In genomic region chr16:15770512-15770911, GRCh38 we compare ENCODE assay signal across 17 cellular contexts.
A peak's percentile ranks its signal among the peaks of the same experiment; 100 is the strongest.
DNase-seq lines count a peak whose midpoint lies in the region; ATAC-seq, FAIRE-seq and TF ChIP-seq lines count a peak whose summit lies in the region.
"Had no signal": no experiment of that assay in that cellular context is flagged by ENCODE, and none has a peak within 500 bp of the region (broad histone marks: within the 10 kb centered on the region; RNA-seq: fewer than 3 reads in every experiment).

No MANE protein-coding gene starts in this region.

- dilution Hi-C loops in endothelial cell of umbilical vein (cut with MboI; ENCODE audit: extremely low pct_ligation_motif_present, low sequenced_read_pairs): no loop called here

- H4K20me1 ChIP-seq in GM23248 (ENCODE audit: insufficient read depth) (no peaks in the 10 kb centered on the region), endothelial cell of umbilical vein (replicated peaks; ENCODE audit: control insufficient read depth, extremely low read depth, insufficient read depth, low read length) (no peaks in the 10 kb centered on the region), osteoblast (ENCODE audit: insufficient read depth, low read length) (no peaks in the 10 kb centered on the region)

- H2AFZ ChIP-seq in GM23248 (no peak overlapping the region), endothelial cell of umbilical vein (ENCODE audit: low read depth, low read length) (no peak overlapping the region), osteoblast (ENCODE audit: low read length) (no peak overlapping the region)

- no peaks in the 10 kb centered on the region for H3F3A ChIP-seq in GM23248 (ENCODE audit: insufficient read depth)

- ATAC-seq in A549: peak; percentile 48 to 58; a peak in 3 of 6 replicates

- TF ChIP-seq POLR2A in A549 (IDR thresholded peaks at IDR 0.05; ENCODE audit: low read length) (no peak), endothelial cell of umbilical vein (IDR thresholded peaks at IDR 0.05; ENCODE audit: low read depth, low read length) (no peak)

- H3K4me1 ChIP-seq in A549 (no peaks in the 10 kb centered on the region), GM23248 (ENCODE audit: insufficient read depth) (no peaks in the 10 kb centered on the region), endothelial cell of umbilical vein (ENCODE audit: control insufficient read depth, extremely low read depth, insufficient read depth, low read length) (no peaks in the 10 kb centered on the region), osteoblast (ENCODE audit: insufficient read depth, low read length) (peaks cover 9% of the 10 kb centered on the region)
- H3K4me1 ChIP-seq: right lobe of liver had no signal

- H3K27ac ChIP-seq in A549 (no peak overlapping the region), GM23248 (no peak overlapping the region), endothelial cell of umbilical vein (ENCODE audit: insufficient read depth, low read depth, low read length) (no peak overlapping the region), osteoblast (ENCODE audit: low read depth, low read length) (no peak overlapping the region)
- H3K27ac ChIP-seq: right lobe of liver had no signal

- H3K9me2 ChIP-seq in GM23248 (ENCODE audit: insufficient read depth): no peaks in the 10 kb centered on the region

- TF ChIP-seq EP300 in A549 (IDR thresholded peaks at IDR 0.05): no peak

- no peak for DNase-seq in A549 (ENCODE audit: low read depth in 1 of 2, low spot score in 1 of 2)
- peak; percentile 67 for DNase-seq in GM23248
- DNase-seq in endothelial cell of umbilical vein (ENCODE audit: low read depth, low spot score): peak; percentile 53
- DNase-seq in osteoblast (ENCODE audit: insufficient read length, low spot score, missing footprints): peak; percentile 79
- no peak for DNase-seq in NCI-H1436 treated with DMSO at 0.1 percent for 48 hours (lab: John Stamatoyannopoulos, UW)
- no peak for DNase-seq in iPS-NIHi11 (ENCODE audit: low spot score)
- DNase-seq in NCI-H1105 (lab: John Stamatoyannopoulos, UW): no peak
- DNase-seq in activated naive CD4-positive, alpha-beta T cell (lab: John Stamatoyannopoulos, UW): no peak
- DNase-seq: activated CD4-positive, CD25-positive, alpha-beta regulatory T cell treated with anti-CD3 and anti-CD28 coated beads, Interleukin-2, amount 50 U/mL, for 72 hours; activated naive CD4-positive, alpha-beta T cell treated with anti-CD3 and anti-CD28 coated beads, Interleukin-2, amount 50 U/mL, for 16 hours; DMS 273 treated with DMSO at 0.1 percent for 48 hours; MV-4-11; naive B cell; SHP77; stimulated activated CD4-positive, alpha-beta T cell treated with anti-CD3 and anti-CD28 coated beads, Interleukin-2, amount 100 ng/mL, for 48 hours; stimulated activated CD8-positive, alpha-beta memory T cell treated with anti-CD3 and anti-CD28 coated beads, Interleukin-4, amount 100 ng/mL, for 48 hours had no signal

- in situ Hi-C loops in GM23248 (cut with MboI): loop anchor here (10.0 kb wide), 1 partner anchor 354 kb away; no protein-coding TSS in a partner anchor

- FAIRE-seq in A549 (lab: Jason Lieb, UNC) (no peak), endothelial cell of umbilical vein (lab: Jason Lieb, UNC) (peak; percentile 31)

- no peaks in the 10 kb centered on the region for H3K36me3 ChIP-seq in GM23248 (ENCODE audit: low read depth)
- no peaks in the 10 kb centered on the region for H3K36me3 ChIP-seq in endothelial cell of umbilical vein (ENCODE audit: control insufficient read depth in 2 of 2, extremely low read depth in 1 of 2, insufficient read depth in 2 of 2, low read length in 2 of 2)
- no peaks in the 10 kb centered on the region for H3K36me3 ChIP-seq in osteoblast (ENCODE audit: insufficient read depth, low read length)
- H3K36me3 ChIP-seq: right lobe of liver had no signal

- H3K79me2 ChIP-seq in GM23248 (ENCODE audit: insufficient read depth): no peaks in the 10 kb centered on the region
- no peaks in the 10 kb centered on the region for H3K79me2 ChIP-seq in endothelial cell of umbilical vein (ENCODE audit: control insufficient read depth, insufficient read depth, low read length)
- H3K79me2 ChIP-seq in osteoblast (ENCODE audit: insufficient read depth, low read length): no peaks in the 10 kb centered on the region

- 31% methylated on average over 3 of the region's 3 CpGs for WGBS in A549 (ENCODE audit: missing lambda C conversion rate)
- 12 to 33% methylated on average over 3 of the region's 3 CpGs for WGBS in GM23248 (ENCODE audit: low coverage in 1 of 2, low lambda C conversion rate in 2 of 2, missing lambda C conversion rate in 2 of 2), 2 experiments

- TF ChIP-seq RAD21 in A549 (conservative IDR thresholded peaks at IDR 0.05 in 1 of 2, IDR thresholded peaks at IDR 0.05 in 1 of 2): no peak

- POLR2A ChIA-PET in A549 (lab: Yijun Ruan, JAX) (no interaction called here), endothelial cell of umbilical vein (lab: Charles Lee) (interaction anchor here (0.5 kb wide), 1 partner anchor 66 kb away, joined by 3 read pairs; no protein-coding TSS in a partner anchor)

- intact Hi-C loops in endothelial cell of umbilical vein (cut with micrococcal nuclease): no loop called here

- H3K27me3 ChIP-seq in GM23248 (replicated peaks; ENCODE audit: insufficient read depth) (peaks cover 9% of the 10 kb centered on the region), endothelial cell of umbilical vein (ENCODE audit: control insufficient read depth in 2 of 2, insufficient read depth in 2 of 2, low read length in 2 of 2) (peaks cover 3% of the 10 kb centered on the region in 2 experiments), osteoblast (ENCODE audit: insufficient read depth, low read length) (peaks cover 13% of the 10 kb centered on the region)
- H3K27me3 ChIP-seq: right lobe of liver had no signal

- H3K4me3 ChIP-seq in A549: no peak overlapping the region
- H3K4me3 ChIP-seq in GM23248: no peak overlapping the region
- H3K4me3 ChIP-seq in endothelial cell of umbilical vein (replicated peaks in 1 of 3; ENCODE audit: insufficient read depth in 1 of 3, low read depth in 1 of 3, low read length in 3 of 3): no peak overlapping the region
- peak overlapping the region; percentile 1 for H3K4me3 ChIP-seq in osteoblast (ENCODE audit: insufficient read depth, low read length)
- H3K4me3 ChIP-seq: right lobe of liver had no signal

- H3K9me3 ChIP-seq in A549: peaks cover 5% of the 10 kb centered on the region; the same call in 1 of the 3 replicates
- H3K9me3 ChIP-seq in GM23248 (ENCODE audit: low read depth): no peaks in the 10 kb centered on the region
- no peaks in the 10 kb centered on the region for H3K9me3 ChIP-seq in endothelial cell of umbilical vein (replicated peaks; ENCODE audit: control insufficient read depth, insufficient read depth, low read length)
- no peaks in the 10 kb centered on the region for H3K9me3 ChIP-seq in osteoblast (ENCODE audit: low read depth, low read length)
- H3K9me3 ChIP-seq: right lobe of liver had no signal

- CTCF ChIA-PET in A549 (lab: Yijun Ruan, JAX): interaction anchor here (0.6 to 3.0 kb wide), 6 partner anchors 12 to 373 kb away, joined by 3 to 9 read pairs (median 4); no protein-coding TSS in a partner anchor
- CTCF ChIA-PET in endothelial cell of umbilical vein (lab: Charles Lee): interaction anchor here (1.0 to 2.3 kb wide), 4 partner anchors 15 to 51 kb away, joined by 3 to 23 read pairs (median 3); no protein-coding TSS in a partner anchor

- no TSS peak for BruUV-seq in endothelial cell of umbilical vein (replicated peaks; lab: Mats Ljungman, UMichigan)

- TF ChIP-seq CTCF in A549 (IDR thresholded peaks at IDR 0.05): no peak
- no peak for TF ChIP-seq CTCF in endothelial cell of umbilical vein (IDR thresholded peaks at IDR 0.05; ENCODE audit: extremely low read depth in 1 of 2, insufficient read depth in 1 of 2, low read depth in 1 of 2, low read length in 2 of 2)
- TF ChIP-seq CTCF in osteoblast (IDR thresholded peaks at IDR 0.05; ENCODE audit: extremely low read depth, low read depth, low read length): no peak

- H3K9me1 ChIP-seq in endothelial cell of umbilical vein (replicated peaks; ENCODE audit: control insufficient read depth, extremely low read depth, insufficient read depth, low read length): no peaks in the 10 kb centered on the region

- no peak overlapping the region for H3K9ac ChIP-seq in GM23248
- no peak overlapping the region for H3K9ac ChIP-seq in endothelial cell of umbilical vein (replicated peaks; ENCODE audit: extremely low read depth, insufficient read depth, low read length)

- H3K4me2 ChIP-seq in A549 (no peak overlapping the region), GM23248 (ENCODE audit: unreplicated experiment) (no peak overlapping the region), endothelial cell of umbilical vein (ENCODE audit: insufficient read depth, low read length) (no peak overlapping the region), osteoblast (ENCODE audit: insufficient read depth, low read length) (peak overlapping the region; percentile 16)

TF ChIP-seq in A549, 52 proteins besides CTCF, POLR2A, EP300 and RAD21 (continues in another document):
- TF ChIP-seq FOSB (CRISPR knock-in tag; IDR thresholded peaks at IDR 0.05) (no peak), NPAS2 (CRISPR knock-in tag; IDR thresholded peaks at IDR 0.05; ENCODE audit: borderline replicate concordance) (no peak), NR3C1 (IDR thresholded peaks at IDR 0.05) (no peak), MAFK (IDR thresholded peaks at IDR 0.05; ENCODE audit: partially characterized antibody) (no peak), KDM5A (IDR thresholded peaks at IDR 0.05) (no peak), FOXS1 (CRISPR knock-in tag; IDR thresholded peaks at IDR 0.05) (no peak), JUNB (IDR thresholded peaks at IDR 0.05) (no peak)

TF ChIP-seq in endothelial cell of umbilical vein, 7 proteins besides CTCF, POLR2A, EP300 and RAD21:
- TF ChIP-seq GATA2 (IDR thresholded peaks at IDR 0.05; ENCODE audit: insufficient read depth, insufficient read length, low read depth, low read length): no peak
- no peak for TF ChIP-seq MAX (IDR thresholded peaks at IDR 0.05; ENCODE audit: insufficient read depth, insufficient read length)
- TF ChIP-seq MYC (IDR thresholded peaks at IDR 0.05; ENCODE audit: low read depth, low read length): no peak
- TF ChIP-seq POLR2AphosphoS5 (IDR thresholded peaks at IDR 0.05; ENCODE audit: insufficient read depth, low read depth, low read length): no peak
- TF ChIP-seq JUN (IDR thresholded peaks at IDR 0.05; ENCODE audit: borderline replicate concordance, insufficient read depth, insufficient read length, low read depth): no peak
- no peak for TF ChIP-seq EZH2 (IDR thresholded peaks at IDR 0.05; ENCODE audit: borderline replicate concordance, low read depth, low read length, severe bottlenecking)
- TF ChIP-seq FOS (IDR thresholded peaks at IDR 0.05; ENCODE audit: borderline replicate concordance, insufficient read depth, low read length): no peak

Comparison
In these comparisons a context has a peak if more than half of its experiments do, and no peak if none do; other contexts are left out.
1. DNase-seq: peak in GM23248 (single experiment), endothelial cell of umbilical vein (single experiment) and osteoblast (single experiment); none in A549 (0 of 2), NCI-H1436 treated with DMSO at 0.1 percent for 48 hours (single experiment), iPS-NIHi11 (single experiment), NCI-H1105 (single experiment) and activated naive CD4-positive, alpha-beta T cell (0 of 4).